ENCODE assay signal across 1 cellular context in genomic region chr7:28954936-28955335, GRCh38.
A peak's percentile ranks its signal among the peaks of the same experiment; 100 is the strongest.
TF ChIP-seq lines count a peak whose summit lies in the region.

No MANE protein-coding gene starts in this region.

TF ChIP-seq in H1, 55 proteins besides CTCF, POLR2A, EP300 and RAD21:
- peak; percentile 39; the same call in 1 of the 2 replicates for TF ChIP-seq E2F6 (IDR thresholded peaks at IDR 0.05)
- TF ChIP-seq TBP (IDR thresholded peaks at IDR 0.05; ENCODE audit: low read depth, low read length), result no peak
